ENCODE assay signal across 15 cellular contexts in the genomic region with DNA sequence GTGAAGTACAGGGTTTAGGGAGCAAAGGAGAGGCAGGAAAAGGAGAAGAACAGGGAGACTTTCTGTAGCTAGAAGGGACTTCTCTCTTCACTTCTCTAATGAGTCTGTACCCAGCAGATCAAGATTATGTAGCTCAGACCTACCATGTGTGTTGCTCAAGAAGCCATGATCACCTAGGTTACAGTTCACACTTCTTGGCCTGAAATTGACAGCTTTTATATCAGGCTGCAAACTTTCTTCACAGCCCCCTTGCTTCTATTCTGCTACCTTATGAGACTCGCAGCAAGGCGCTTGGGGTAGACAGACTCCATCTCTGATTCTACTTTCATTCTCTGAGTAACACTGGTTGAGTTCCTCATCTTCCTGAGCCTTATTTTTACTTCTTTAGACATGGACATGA. TPM values are rescaled to one million over a fixed set of nuclear protein-coding genes. Genes with fewer than 3 reads are reported as not detected.
DNase-seq lines count a peak whose midpoint lies in the region; ATAC-seq lines count a peak whose summit lies in the region.
"Had no signal": no experiment of that assay in that cellular context is flagged by ENCODE, and none has a peak within 500 bp of the region (broad histone marks: within the 10 kb centered on the region; RNA-seq: fewer than 3 reads in every experiment).

No MANE protein-coding gene starts in this region.

- peak overlapping the region; percentile 68 for H3K27ac ChIP-seq in CD8-positive, alpha-beta memory T cell (ENCODE audit: low read depth, low read length)
- H3K27ac ChIP-seq in naive thymus-derived CD4-positive, alpha-beta T cell (ENCODE audit: low read depth, low read length): peak overlapping the region; percentile 78
- H3K27ac ChIP-seq: gastrocnemius medialis had no signal

- H3K9me3 Mint-ChIP-seq in CD8-positive, alpha-beta memory T cell: peaks cover 0 to 12% (median 8%) of the 10 kb centered on the region in 5 donors
- H3K9me3 Mint-ChIP-seq in activated T-helper 1 cell treated with anti-CD3 and anti-CD28 coated beads, Interleukin-12 subunit alpha, Interleukin-12 subunit beta, Interleukin-2, Interleukin-4 antibody, amounts not matched to agents 30 ng/mL and 10 ng/mL and 1 ng/mL, durations not matched to agents 14 hours and 24 hours and 36 hours: peaks cover 7% of the 10 kb centered on the region
- H3K9me3 Mint-ChIP-seq in naive thymus-derived CD4-positive, alpha-beta T cell: peaks cover 2 to 24% (median 10%) of the 10 kb centered on the region in 11 donors

- peak overlapping the region; percentile 48 to 87 (median 80) for H3K4me3 Mint-ChIP-seq in CD8-positive, alpha-beta memory T cell
- H3K4me3 Mint-ChIP-seq in activated T-helper 1 cell treated with anti-CD3 and anti-CD28 coated beads, Interleukin-12 subunit alpha, Interleukin-12 subunit beta, Interleukin-2, Interleukin-4 antibody, amounts not matched to agents 30 ng/mL and 10 ng/mL and 1 ng/mL, durations not matched to agents 14 hours and 24 hours and 36 hours: peak overlapping the region; percentile 62
- peak overlapping the region; percentile 23 to 84 (median 54) for H3K4me3 Mint-ChIP-seq in naive thymus-derived CD4-positive, alpha-beta T cell
- H3K4me3 Mint-ChIP-seq: B cell had no signal

- peaks cover 97% of the 10 kb centered on the region for H3K4me1 ChIP-seq in CD8-positive, alpha-beta memory T cell (ENCODE audit: insufficient read depth, low read length)
- peaks cover 92 to 94% of the 10 kb centered on the region in 2 donors for H3K4me1 ChIP-seq in naive thymus-derived CD4-positive, alpha-beta T cell (ENCODE audit: control insufficient read depth in 2 of 2, insufficient read depth in 2 of 2, low read length in 2 of 2)
- H3K4me1 ChIP-seq: gastrocnemius medialis had no signal

- H3K4me3 ChIP-seq in CD8-positive, alpha-beta memory T cell (ENCODE audit: low read length): peak overlapping the region; percentile 52
- H3K4me3 ChIP-seq in naive thymus-derived CD4-positive, alpha-beta T cell (ENCODE audit: low read length): peak overlapping the region; percentile 39
- H3K4me3 ChIP-seq: gastrocnemius medialis had no signal

- no peaks in the 10 kb centered on the region for H3K27me3 Mint-ChIP-seq in CD8-positive, alpha-beta memory T cell
- no peaks in the 10 kb centered on the region for H3K27me3 Mint-ChIP-seq in activated T-helper 1 cell treated with anti-CD3 and anti-CD28 coated beads, Interleukin-12 subunit alpha, Interleukin-12 subunit beta, Interleukin-2, Interleukin-4 antibody, amounts not matched to agents 30 ng/mL and 10 ng/mL and 1 ng/mL, durations not matched to agents 14 hours and 24 hours and 36 hours (ENCODE audit: insufficient read depth)
- no peaks in the 10 kb centered on the region for H3K27me3 Mint-ChIP-seq in naive thymus-derived CD4-positive, alpha-beta T cell
- H3K27me3 Mint-ChIP-seq: B cell had no signal

- intact Hi-C loops in activated T-helper 1 cell treated with anti-CD3 and anti-CD28 coated beads, Interleukin-12 subunit alpha, Interleukin-12 subunit beta, Interleukin-2, Interleukin-4 antibody, amounts not matched to agents 30 ng/mL and 10 ng/mL and 1 ng/mL, durations not matched to agents 14 hours and 24 hours and 36 hours (cut with micrococcal nuclease): loop anchor here (5.0 kb wide), 4 partner anchors 164 to 361 kb away; partner anchors contain the start of genes ABCB8, ACTR3C, LRRC61 and ZNF775
- intact Hi-C loops in naive thymus-derived CD4-positive, alpha-beta T cell (cut with micrococcal nuclease): loop anchor here (5.0 to 10.0 kb wide), 3 partner anchors 184 to 416 kb away; partner anchors contain the start of genes FASTK (in 1 of the 2), KCNH2 (in 1 of the 2) and TMUB1 (in 1 of the 2)

- peaks cover under 1 to 17% (median 13%) of the 10 kb centered on the region in 3 donors for H3K36me3 Mint-ChIP-seq in CD8-positive, alpha-beta memory T cell
- H3K36me3 Mint-ChIP-seq in activated T-helper 1 cell treated with anti-CD3 and anti-CD28 coated beads, Interleukin-12 subunit alpha, Interleukin-12 subunit beta, Interleukin-2, Interleukin-4 antibody, amounts not matched to agents 30 ng/mL and 10 ng/mL and 1 ng/mL, durations not matched to agents 14 hours and 24 hours and 36 hours (ENCODE audit: low read depth): peaks cover 17% of the 10 kb centered on the region
- H3K36me3 Mint-ChIP-seq in naive thymus-derived CD4-positive, alpha-beta T cell: peaks cover 5 to 45% (median 8%) of the 10 kb centered on the region in 5 donors

- peaks cover 90 to 100% (median 100%) of the 10 kb centered on the region in 3 donors for H3K4me1 Mint-ChIP-seq in CD8-positive, alpha-beta memory T cell
- peaks cover 100% of the 10 kb centered on the region for H3K4me1 Mint-ChIP-seq in activated T-helper 1 cell treated with anti-CD3 and anti-CD28 coated beads, Interleukin-12 subunit alpha, Interleukin-12 subunit beta, Interleukin-2, Interleukin-4 antibody, amounts not matched to agents 30 ng/mL and 10 ng/mL and 1 ng/mL, durations not matched to agents 14 hours and 24 hours and 36 hours (ENCODE audit: low read depth)
- H3K4me1 Mint-ChIP-seq in naive thymus-derived CD4-positive, alpha-beta T cell: peaks cover 59 to 100% (median 94%) of the 10 kb centered on the region in 7 donors

- H3K36me3 ChIP-seq in CD8-positive, alpha-beta memory T cell (ENCODE audit: insufficient read depth, low read length): no peaks in the 10 kb centered on the region
- H3K36me3 ChIP-seq in naive thymus-derived CD4-positive, alpha-beta T cell (ENCODE audit: control insufficient read depth in 2 of 3, insufficient read depth in 3 of 3, low read length in 3 of 3): no peaks in the 10 kb centered on the region
- H3K36me3 ChIP-seq: gastrocnemius medialis had no signal

- H3K9me3 ChIP-seq in CD8-positive, alpha-beta memory T cell (ENCODE audit: low read length): no peaks in the 10 kb centered on the region
- no peaks in the 10 kb centered on the region for H3K9me3 ChIP-seq in naive thymus-derived CD4-positive, alpha-beta T cell (ENCODE audit: control insufficient read depth in 2 of 3, low read length in 3 of 3)
- H3K9me3 ChIP-seq: gastrocnemius medialis had no signal

- peak overlapping the region; percentile 90 to 100 (median 98) for H3K27ac Mint-ChIP-seq in CD8-positive, alpha-beta memory T cell
- H3K27ac Mint-ChIP-seq in activated T-helper 1 cell treated with anti-CD3 and anti-CD28 coated beads, Interleukin-12 subunit alpha, Interleukin-12 subunit beta, Interleukin-2, Interleukin-4 antibody, amounts not matched to agents 30 ng/mL and 10 ng/mL and 1 ng/mL, durations not matched to agents 14 hours and 24 hours and 36 hours: peak overlapping the region; percentile 91
- peak overlapping the region; percentile 73 to 100 (median 97) for H3K27ac Mint-ChIP-seq in naive thymus-derived CD4-positive, alpha-beta T cell
- H3K27ac Mint-ChIP-seq: B cell had no signal

- peak; percentile 56 for ATAC-seq in naive thymus-derived CD4-positive, alpha-beta T cell
- ATAC-seq in GM19324 (IDR thresholded peaks at IDR 0.05; ENCODE audit: low FRiP score, unreplicated experiment): no peak
- no peak for ATAC-seq in HG03097 (IDR thresholded peaks at IDR 0.05; ENCODE audit: low FRiP score, unreplicated experiment)
- ATAC-seq: gastrocnemius medialis, Panc1 had no signal

- H3K27me3 ChIP-seq in CD8-positive, alpha-beta memory T cell (ENCODE audit: insufficient read depth, low read length, poor library complexity, severe bottlenecking): no peaks in the 10 kb centered on the region
- H3K27me3 ChIP-seq in naive thymus-derived CD4-positive, alpha-beta T cell (ENCODE audit: control insufficient read depth in 2 of 2, insufficient read depth in 2 of 2, low read length in 2 of 2): no peaks in the 10 kb centered on the region
- H3K27me3 ChIP-seq: gastrocnemius medialis had no signal

- peak; percentile 12 for DNase-seq in Ammon's horn (ENCODE audit: low spot score)
- peak in 3 of 5 donors; percentile 10 to 67 (median 62) for DNase-seq in CD8-positive, alpha-beta memory T cell
- no peak for DNase-seq in activated T-helper 1 cell treated with anti-CD3 and anti-CD28 coated beads, Interleukin-12 subunit alpha, Interleukin-12 subunit beta, Interleukin-2, Interleukin-4 antibody, amounts not matched to agents 30 ng/mL and 10 ng/mL and 1 ng/mL, durations not matched to agents 14 hours and 24 hours and 36 hours (ENCODE audit: low spot score)
- peak in 2 of 9 donors; percentile 26 to 31 for DNase-seq in naive thymus-derived CD4-positive, alpha-beta T cell
- no peak for DNase-seq in stimulated activated CD8-positive, alpha-beta memory T cell treated with anti-CD3 and anti-CD28 coated beads, Interleukin-4, amount 100 ng/mL, for 48 hours
- DNase-seq in GM19240 (ENCODE audit: insufficient read length, low spot score): no peak
- DNase-seq: gastrocnemius medialis, Karpas-422, mesendoderm, NCI-H1694 treated with DMSO at 0.1 percent for 48 hours, NCI-H524 treated with DMSO at 0.1 percent for 48 hours had no signal

- CTCF ChIA-PET in CD8-positive, alpha-beta memory T cell (lab: Charles Lee): interaction anchor here (1.3 to 3.6 kb wide), 7 partner anchors 16 to 214 kb away, joined by 3 to 14 read pairs (median 4); partner anchors contain the start of genes GIMAP2 and GIMAP6
- CTCF ChIA-PET in naive thymus-derived CD4-positive, alpha-beta T cell (lab: Charles Lee): no interaction called here

- POLR2A ChIA-PET in CD8-positive, alpha-beta memory T cell (lab: Charles Lee): interaction anchor here (0.7 to 1.4 kb wide), 8 partner anchors 8 to 206 kb away, joined by 3 to 5 read pairs (median 3); partner anchors contain the start of genes GIMAP1 and GIMAP6
- POLR2A ChIA-PET in naive thymus-derived CD4-positive, alpha-beta T cell (lab: Charles Lee): interaction anchor here (0.8 to 6.6 kb wide), 19 partner anchors 8 to 214 kb away, joined by 3 to 88 read pairs (median 7); partner anchors contain the start of genes GIMAP1, GIMAP2, GIMAP4 and GIMAP6

RNA-seq across cellular contexts. Expression of gene GIMAP2, which starts 19.6 kb away (rescaled TPM):
- total RNA-seq in CD8-positive, alpha-beta memory T cell: 10 to 100 TPM; 40.4 to 42.9 TPM
- polyA plus RNA-seq in CD8-positive, alpha-beta memory T cell: 88.0 TPM
- 24.7 and 29.7 TPM in 2 replicates for total RNA-seq in activated T-helper 1 cell treated with anti-CD3 and anti-CD28 coated beads, Interleukin-12 subunit alpha, Interleukin-12 subunit beta, Interleukin-2, Interleukin-4 antibody, amounts not matched to agents 30 ng/mL and 10 ng/mL and 1 ng/mL, durations not matched to agents 14 hours and 24 hours and 36 hours
- 100 to 1,000 TPM in 3 of 5 experiments, 10 to 100 TPM in 2; 79.4 to 286 (median 122) TPM for total RNA-seq in naive thymus-derived CD4-positive, alpha-beta T cell
- polyA plus RNA-seq in naive thymus-derived CD4-positive, alpha-beta T cell: 100 to 1,000 TPM; 150 to 153 TPM

RNA-seq across cellular contexts. Expression of gene GIMAP6, which starts 33.7 kb away (rescaled TPM):
- total RNA-seq in CD8-positive, alpha-beta memory T cell: 10 to 100 TPM; 44.9 to 45.8 TPM
- 199 TPM for polyA plus RNA-seq in CD8-positive, alpha-beta memory T cell
- 38.7 and 41.3 TPM in 2 replicates for total RNA-seq in activated T-helper 1 cell treated with anti-CD3 and anti-CD28 coated beads, Interleukin-12 subunit alpha, Interleukin-12 subunit beta, Interleukin-2, Interleukin-4 antibody, amounts not matched to agents 30 ng/mL and 10 ng/mL and 1 ng/mL, durations not matched to agents 14 hours and 24 hours and 36 hours
- total RNA-seq in naive thymus-derived CD4-positive, alpha-beta T cell: 100 to 1,000 TPM in 3 of 5 experiments, 10 to 100 TPM in 2; 40.3 to 173 (median 152) TPM
- 100 to 1,000 TPM; 130 to 188 TPM for polyA plus RNA-seq in naive thymus-derived CD4-positive, alpha-beta T cell

RNA-seq across cellular contexts. Expression of gene GIMAP1, which starts 50.5 kb away (rescaled TPM):
- total RNA-seq in CD8-positive, alpha-beta memory T cell: 10 to 100 TPM in 1 of 2 experiments, 1 to 10 TPM in 1; 9.8 to 10.0 TPM
- polyA plus RNA-seq in CD8-positive, alpha-beta memory T cell: 86.1 TPM
- total RNA-seq in activated T-helper 1 cell treated with anti-CD3 and anti-CD28 coated beads, Interleukin-12 subunit alpha, Interleukin-12 subunit beta, Interleukin-2, Interleukin-4 antibody, amounts not matched to agents 30 ng/mL and 10 ng/mL and 1 ng/mL, durations not matched to agents 14 hours and 24 hours and 36 hours: 4.6 and 4.9 TPM in 2 replicates
- total RNA-seq in naive thymus-derived CD4-positive, alpha-beta T cell: 100 to 1,000 TPM in 2 of 5 experiments, 10 to 100 TPM in 3; 23.3 to 124 (median 32.6) TPM
- 100 to 1,000 TPM in 1 of 2 donors, 10 to 100 TPM in 1; 75.4 to 104 TPM for polyA plus RNA-seq in naive thymus-derived CD4-positive, alpha-beta T cell

Comparison
In these comparisons a context has a peak if more than half of its experiments do, and no peak if none do; other contexts are left out.
1. DNase-seq: peak in Ammon's horn (single experiment) and CD8-positive, alpha-beta memory T cell (3 of 5); none in activated T-helper 1 cell treated with anti-CD3 and anti-CD28 coated beads, Interleukin-12 subunit alpha, Interleukin-12 subunit beta, Interleukin-2, Interleukin-4 antibody, amounts not matched to agents 30 ng/mL and 10 ng/mL and 1 ng/mL, durations not matched to agents 14 hours and 24 hours and 36 hours (single experiment), stimulated activated CD8-positive, alpha-beta memory T cell treated with anti-CD3 and anti-CD28 coated beads, Interleukin-4, amount 100 ng/mL, for 48 hours (single experiment) and GM19240 (single experiment).
2. Peak in every context shown above with its lines, with median percentiles within 50 percentile points of each other: H3K27ac Mint-ChIP-seq and H3K4me3 Mint-ChIP-seq.